ENCODE assay signal across 21 cellular contexts in genomic region chr1:93257889-93258288, GRCh38.
"Had no signal": no experiment of that assay in that cellular context is flagged by ENCODE, and none has a peak within 500 bp of the region (broad histone marks: within the 10 kb centered on the region; RNA-seq: fewer than 3 reads in every experiment).

No MANE protein-coding gene starts in this region.

- H3K4me1 ChIP-seq: breast epithelium, heart left ventricle, lower lobe of right lung, transverse colon, uterus had no signal

- H3K9me3 ChIP-seq: uterus had no signal

- H3K4me3 ChIP-seq: breast epithelium, heart left ventricle, lower lobe of right lung, smooth muscle cell, transverse colon, uterus had no signal

- ATAC-seq: heart left ventricle; lower lobe of right lung; sciatic nerve; stimulated activated naive B cell treated with anti-CD40 and anti-IgM and Interleukin-4, amounts not matched to agents 10 μg/mL and 1 μg/mL and 100 μg/mL, for 72 hours had no signal

- H3K27ac ChIP-seq: breast epithelium, epithelial cell of prostate, heart left ventricle, lower lobe of right lung, transverse colon, uterus had no signal

- H3K36me3 ChIP-seq: breast epithelium, lower lobe of right lung, uterus had no signal

- FAIRE-seq: astrocyte had no signal

- H3K4me2 ChIP-seq: smooth muscle cell had no signal

- H3K27me3 ChIP-seq: breast epithelium, heart left ventricle, transverse colon, uterus had no signal

- H3K4me3 Mint-ChIP-seq: activated CD4-positive, alpha-beta memory T cell treated with anti-CD3 and anti-CD28 coated beads for 36 hours; activated naive CD8-positive, alpha-beta T cell treated with anti-CD3 and anti-CD28 coated beads for 36 hours; endodermal cell; naive B cell; stimulated activated naive B cell treated with anti-CD40 and anti-IgM and Interleukin-4, amounts not matched to agents 10 μg/mL and 1 μg/mL and 100 μg/mL, for 72 hours had no signal

- DNase-seq: activated CD4-positive, alpha-beta memory T cell treated with anti-CD3 and anti-CD28 coated beads for 36 hours; activated CD4-positive, alpha-beta T cell treated with anti-CD3 and anti-CD28 coated beads for 48 hours; activated CD4-positive, CD25-positive, alpha-beta regulatory T cell; activated naive CD4-positive, alpha-beta T cell treated with Interleukin-2 at 50 U/mL for 16 hours; activated naive CD8-positive, alpha-beta T cell treated with anti-CD3 and anti-CD28 coated beads for 36 hours; activated T-cell treated with anti-CD3 and anti-CD28 coated beads, Interleukin-2, amount 50 U/mL, for 48 hours; cortex of kidney; endodermal cell; heart left ventricle; lower lobe of right lung; naive B cell; nucleus accumbens; stimulated activated CD4-positive, alpha-beta T cell treated with anti-CD3 and anti-CD28 coated beads, Interleukin-15, amount 100 ng/mL, for 24 hours; stimulated activated naive B cell treated with anti-CD40 and anti-IgM and Interleukin-4, amounts not matched to agents 10 μg/mL and 1 μg/mL and 100 μg/mL, for 72 hours; transverse colon; uterus had no signal

- H3K27me3 Mint-ChIP-seq: activated CD4-positive, alpha-beta memory T cell treated with anti-CD3 and anti-CD28 coated beads for 36 hours; activated naive CD8-positive, alpha-beta T cell treated with anti-CD3 and anti-CD28 coated beads for 36 hours; naive B cell; stimulated activated naive B cell treated with anti-CD40 and anti-IgM and Interleukin-4, amounts not matched to agents 10 μg/mL and 1 μg/mL and 100 μg/mL, for 72 hours had no signal

- H3K4me1 Mint-ChIP-seq: endodermal cell; stimulated activated naive B cell treated with anti-CD40 and anti-IgM and Interleukin-4, amounts not matched to agents 10 μg/mL and 1 μg/mL and 100 μg/mL, for 72 hours had no signal

- H3K27ac Mint-ChIP-seq: activated CD4-positive, alpha-beta memory T cell treated with anti-CD3 and anti-CD28 coated beads for 36 hours; activated naive CD8-positive, alpha-beta T cell treated with anti-CD3 and anti-CD28 coated beads for 36 hours; endodermal cell; naive B cell; stimulated activated naive B cell treated with anti-CD40 and anti-IgM and Interleukin-4, amounts not matched to agents 10 μg/mL and 1 μg/mL and 100 μg/mL, for 72 hours had no signal
